ENCODE assay signal across 30 cellular contexts in genomic region chr13:34817246-34817645, GRCh38.
A peak's percentile ranks its signal among the peaks of the same experiment; 100 is the strongest.
DNase-seq lines count a peak whose midpoint lies in the region; ATAC-seq and TF ChIP-seq lines count a peak whose summit lies in the region.
"Had no signal": no experiment of that assay in that cellular context is flagged by ENCODE, and none has a peak within 500 bp of the region (broad histone marks: within the 10 kb centered on the region; RNA-seq: fewer than 3 reads in every experiment).

No MANE protein-coding gene starts in this region.

- H2AFZ ChIP-seq in GM23338, result no peak overlapping the region

- H3K4me1 Mint-ChIP-seq in GM23338, result peaks cover 29% of the 10 kb centered on the region
- H3K4me1 Mint-ChIP-seq: activated CD4-positive, alpha-beta memory T cell treated with anti-CD3 and anti-CD28 coated beads, Interleukin-2, amount 10 ng/mL, durations not matched to agents 7 days and 5 days; activated naive CD8-positive, alpha-beta T cell treated with anti-CD3 and anti-CD28 coated beads, Interleukin-2, amount 10 ng/mL, durations not matched to agents 7 days and 5 days had no signal

- no peaks in the 10 kb centered on the region for H3F3A ChIP-seq in GM23338 (replicated peaks; ENCODE audit: low read depth)

- H3K27me3 ChIP-seq in GM23338 (ENCODE audit: insufficient read depth) (no peaks in the 10 kb centered on the region), right cardiac atrium (ENCODE audit: control insufficient read depth, insufficient read depth) (no peaks in the 10 kb centered on the region)
- H3K27me3 ChIP-seq: BLaER1 treated with 17β-estradiol and CSF1 and Interleukin-3, amounts not matched to agents 10 nM and 100 nM; brain microvascular endothelial cell; colonic mucosa; neutrophil; suprapubic skin had no signal

- no peaks in the 10 kb centered on the region for H4K20me1 ChIP-seq in GM23338 (replicated peaks; ENCODE audit: insufficient read depth)
- H4K20me1 ChIP-seq: BLaER1 treated with 17β-estradiol and CSF1 and Interleukin-3, amounts not matched to agents 10 nM and 100 nM had no signal

- no peak for ATAC-seq in GM23338
- ATAC-seq in SK-N-SH treated with all-trans-retinoic acid at 6 μM for 48 hours, result peak; percentile 64
- ATAC-seq in HG02884 (IDR thresholded peaks at IDR 0.05; ENCODE audit: unreplicated experiment), result no peak
- ATAC-seq in right cardiac atrium, result no peak
- no peak for ATAC-seq in GM19397 (IDR thresholded peaks at IDR 0.05; ENCODE audit: unreplicated experiment)
- ATAC-seq: esophagus mucosa had no signal

- no peaks in the 10 kb centered on the region for H3K79me2 ChIP-seq in GM23338 (replicated peaks; ENCODE audit: insufficient read depth)

- H3K36me3 ChIP-seq in GM23338 (ENCODE audit: insufficient read depth), result no peaks in the 10 kb centered on the region
- H3K36me3 ChIP-seq: BLaER1 treated with 17β-estradiol and CSF1 and Interleukin-3, amounts not matched to agents 10 nM and 100 nM; brain microvascular endothelial cell; colonic mucosa; HAP-1; neutrophil; suprapubic skin had no signal

- intact Hi-C loops in right cardiac atrium (cut with DNase I), result no loop called here

- 57% methylated on average over 4 of the region's 4 CpGs for WGBS in right cardiac atrium

- peak overlapping the region; percentile 87 for H3K27ac Mint-ChIP-seq in GM23338
- H3K27ac Mint-ChIP-seq: activated CD4-positive, alpha-beta memory T cell treated with anti-CD3 and anti-CD28 coated beads, Interleukin-2, amount 10 ng/mL, durations not matched to agents 7 days and 5 days; activated naive CD8-positive, alpha-beta T cell treated with anti-CD3 and anti-CD28 coated beads, Interleukin-2, amount 10 ng/mL, durations not matched to agents 7 days and 5 days had no signal

- H3K9me2 ChIP-seq in GM23338 (ENCODE audit: insufficient read depth), result peaks cover 5% of the 10 kb centered on the region; the same call in 1 of the 2 replicates

- H3K9me3 ChIP-seq in right cardiac atrium (ENCODE audit: control insufficient read depth, low read length), result no peaks in the 10 kb centered on the region
- H3K9me3 ChIP-seq: colonic mucosa, neutrophil had no signal

- H3K4me1 ChIP-seq in GM23338 (ENCODE audit: insufficient read depth) (peaks cover 24% of the 10 kb centered on the region), right cardiac atrium (ENCODE audit: control insufficient read depth, insufficient read depth, low read length) (peaks cover 4% of the 10 kb centered on the region)
- H3K4me1 ChIP-seq: colonic mucosa had no signal

- peaks cover 16% of the 10 kb centered on the region for H3K9me3 Mint-ChIP-seq in GM23338
- H3K9me3 Mint-ChIP-seq: activated naive CD8-positive, alpha-beta T cell treated with anti-CD3 and anti-CD28 coated beads, Interleukin-2, amount 10 ng/mL, durations not matched to agents 7 days and 5 days had no signal

- no peak for TF ChIP-seq CTCF in GM23338 (conservative IDR thresholded peaks at IDR 0.05; ENCODE audit: low read depth in 2 of 2)

- peaks cover 17% of the 10 kb centered on the region for H3K36me3 Mint-ChIP-seq in GM23338 (ENCODE audit: low read depth)
- H3K36me3 Mint-ChIP-seq: activated naive CD8-positive, alpha-beta T cell treated with anti-CD3 and anti-CD28 coated beads, Interleukin-2, amount 10 ng/mL, durations not matched to agents 7 days and 5 days had no signal

- H3K4me3 Mint-ChIP-seq in GM23338, result no peak overlapping the region
- H3K4me3 Mint-ChIP-seq: activated CD4-positive, alpha-beta memory T cell treated with anti-CD3 and anti-CD28 coated beads, Interleukin-2, amount 10 ng/mL, durations not matched to agents 7 days and 5 days; activated naive CD8-positive, alpha-beta T cell treated with anti-CD3 and anti-CD28 coated beads, Interleukin-2, amount 10 ng/mL, durations not matched to agents 7 days and 5 days had no signal

- no peak overlapping the region for H3K4me3 ChIP-seq in GM23338
- no peak overlapping the region for H3K4me3 ChIP-seq in right cardiac atrium (ENCODE audit: low read length)
- H3K4me3 ChIP-seq: BLaER1 treated with 17β-estradiol and CSF1 and Interleukin-3, amounts not matched to agents 10 nM and 100 nM; colonic mucosa; HAP-1; lung; suprapubic skin had no signal

- DNase-seq in GM23338 (ENCODE audit: low spot score), result no peak
- peak; percentile 53 for DNase-seq in foreskin melanocyte
- peak; percentile 54 for DNase-seq in renal cortical epithelial cell (ENCODE audit: low read depth)
- no peak for DNase-seq in right cardiac atrium
- DNase-seq in DMS 273 (lab: John Stamatoyannopoulos, UW; ENCODE audit: unreplicated experiment), result no peak
- DNase-seq: ACHN; activated CD4-positive, alpha-beta memory T cell treated with anti-CD3 and anti-CD28 coated beads, Interleukin-2, amount 10 ng/mL, durations not matched to agents 7 days and 5 days; activated CD4-positive, CD25-positive, alpha-beta regulatory T cell; activated effector memory CD4-positive, alpha-beta T cell treated with Interleukin-2 at 50 U/mL for 16 hours; activated naive CD8-positive, alpha-beta T cell treated with anti-CD3 and anti-CD28 coated beads, Interleukin-2, amount 10 ng/mL, durations not matched to agents 7 days and 5 days; activated T-cell treated with anti-CD3 and anti-CD28 coated beads for 4 hours; brain microvascular endothelial cell; colonic mucosa; DND-41; effector memory CD4-positive, alpha-beta T cell; NCI-H2081; NCI-H345; small intestine; stimulated activated CD4-positive, alpha-beta T cell treated with anti-CD3 and anti-CD28 coated beads, Interleukin-2, amount 100 ng/mL, for 24 hours; T1000 had no signal

- H3K4me2 ChIP-seq in GM23338, result peak overlapping the region; percentile 52
- H3K4me2 ChIP-seq: BLaER1 treated with 17β-estradiol and CSF1 and Interleukin-3, amounts not matched to agents 10 nM and 100 nM had no signal

- no peaks in the 10 kb centered on the region for H3K27me3 Mint-ChIP-seq in GM23338 (ENCODE audit: insufficient read depth, low read depth, poor library complexity)
- H3K27me3 Mint-ChIP-seq: activated CD4-positive, alpha-beta memory T cell treated with anti-CD3 and anti-CD28 coated beads, Interleukin-2, amount 10 ng/mL, durations not matched to agents 7 days and 5 days had no signal

- H3K27ac ChIP-seq in GM23338 (ENCODE audit: low read depth) (peak overlapping the region; percentile 68; the same call in 1 of the 2 replicates), right cardiac atrium (ENCODE audit: low read length) (no peak overlapping the region)
- H3K27ac ChIP-seq: BLaER1 treated with 17β-estradiol and CSF1 and Interleukin-3, amounts not matched to agents 10 nM and 100 nM; brain microvascular endothelial cell; colonic mucosa; HL-60; neutrophil; suprapubic skin had no signal

TF ChIP-seq in GM23338, 12 proteins besides CTCF, POLR2A, EP300 and RAD21 (continues in another document):
- TF ChIP-seq CREB1 (CRISPR knock-in tag; IDR thresholded peaks at IDR 0.05; ENCODE audit: low read depth) (no peak), NANOG (IDR thresholded peaks at IDR 0.05; ENCODE audit: borderline replicate concordance) (no peak), POLR2AphosphoS5 (IDR thresholded peaks at IDR 0.05; ENCODE audit: low read depth) (no peak), ETS1 (IDR thresholded peaks at IDR 0.05) (no peak), EZH2phosphoT487 (IDR thresholded peaks at IDR 0.05; ENCODE audit: unreplicated experiment) (no peak)

TF ChIP-seq in SK-N-SH treated with all-trans-retinoic acid at 6 μM for 48 hours, 23 proteins besides CTCF, POLR2A, EP300 and RAD21 (continues in another document):
- no peak for TF ChIP-seq TOX (CRISPR knock-in tag; IDR thresholded peaks at IDR 0.05; ENCODE audit: borderline replicate concordance)
- no peak for TF ChIP-seq GLIS3 (CRISPR knock-in tag; IDR thresholded peaks at IDR 0.05)
- no peak for TF ChIP-seq SNAI2 (CRISPR knock-in tag; IDR thresholded peaks at IDR 0.05)
- no peak for TF ChIP-seq POU6F1 (CRISPR knock-in tag; IDR thresholded peaks at IDR 0.05; ENCODE audit: borderline replicate concordance, low read depth)
- TF ChIP-seq ZC3H10 (CRISPR knock-in tag; IDR thresholded peaks at IDR 0.05), result no peak
- TF ChIP-seq ISL1 (CRISPR knock-in tag; IDR thresholded peaks at IDR 0.05), result no peak
- TF ChIP-seq ZFP3 (CRISPR knock-in tag; IDR thresholded peaks at IDR 0.05), result no peak
- no peak for TF ChIP-seq ZNF8 (CRISPR knock-in tag; IDR thresholded peaks at IDR 0.05)
- no peak for TF ChIP-seq CSDC2 (CRISPR knock-in tag; IDR thresholded peaks at IDR 0.05)
- TF ChIP-seq TSHZ2 (CRISPR knock-in tag; IDR thresholded peaks at IDR 0.05), result no peak

Comparison
In these comparisons a context has a peak if more than half of its experiments do, and no peak if none do; other contexts are left out.
1. DNase-seq: peak in foreskin melanocyte (single experiment) and renal cortical epithelial cell (single experiment); none in GM23338 (single experiment), right cardiac atrium (0 of 3) and DMS 273 (single experiment).